Comparison of ENCODE assay signal across 10 cellular contexts in genomic region chr14:77738559-77739250, GRCh38. TPM values are rescaled to one million over a fixed set of nuclear protein-coding genes. Genes with fewer than 3 reads are reported as not detected.
A peak's percentile ranks its signal among the peaks of the same experiment; 100 is the strongest.
DNase-seq lines count a peak whose midpoint lies in the region; ATAC-seq and TF ChIP-seq lines count a peak whose summit lies in the region.
"Had no signal": no experiment of that assay in that cellular context is flagged by ENCODE, and none has a peak within 500 bp of the region (broad histone marks: within the 10 kb centered on the region; RNA-seq: fewer than 3 reads in every experiment).

No MANE protein-coding gene starts in this region.

- no peaks in the 10 kb centered on the region for H3K27me3 Mint-ChIP-seq in CD4-positive, alpha-beta T cell
- no peaks in the 10 kb centered on the region for H3K27me3 Mint-ChIP-seq in activated T-helper 2 cell treated with anti-CD3 and anti-CD28 coated beads, Interferon-gamma antibody, Interleukin-2, Interleukin-4, amounts not matched to agents 10 μg/mL and 5 μg/mL and 100 μg/mL, durations not matched to agents 14 hours and 24 hours and 36 hours (ENCODE audit: low read depth)
- H3K27me3 Mint-ChIP-seq: naive thymus-derived CD8-positive, alpha-beta T cell had no signal

- 45 to 60% methylated on average over 6 to 7 of the region's 7 CpGs for WGBS in transverse colon (ENCODE audit: low coverage in 1 of 2), 2 donors

- no peaks in the 10 kb centered on the region for H3K9me3 ChIP-seq in CD4-positive, alpha-beta T cell (ENCODE audit: control insufficient read depth, low read length)
- H3K9me3 ChIP-seq in transverse colon, result no peaks in the 10 kb centered on the region

- TF ChIP-seq CTCF in CD4-positive, alpha-beta T cell (IDR thresholded peaks at IDR 0.05), result no peak
- TF ChIP-seq CTCF in transverse colon (IDR thresholded peaks at IDR 0.05), result no peak

- CTCF ChIA-PET in CD4-positive, alpha-beta T cell (lab: Charles Lee), result interaction anchor here (0.6 to 1.0 kb wide), 2 partner anchors 33 to 137 kb away, joined by 3 read pairs; no protein-coding TSS in a partner anchor

- H3K27me3 ChIP-seq in CD4-positive, alpha-beta T cell (ENCODE audit: control insufficient read depth, insufficient read depth, low read length), result no peaks in the 10 kb centered on the region
- no peaks in the 10 kb centered on the region for H3K27me3 ChIP-seq in transverse colon

- no peaks in the 10 kb centered on the region for H3K9me3 Mint-ChIP-seq in CD4-positive, alpha-beta T cell
- no peaks in the 10 kb centered on the region for H3K9me3 Mint-ChIP-seq in activated T-helper 2 cell treated with anti-CD3 and anti-CD28 coated beads, Interferon-gamma antibody, Interleukin-2, Interleukin-4, amounts not matched to agents 10 μg/mL and 5 μg/mL and 100 μg/mL, durations not matched to agents 14 hours and 24 hours and 36 hours
- H3K9me3 Mint-ChIP-seq: naive thymus-derived CD8-positive, alpha-beta T cell had no signal

- peaks cover 20% of the 10 kb centered on the region for H3K4me1 Mint-ChIP-seq in CD4-positive, alpha-beta T cell (ENCODE audit: low read depth)
- peaks cover 15% of the 10 kb centered on the region for H3K4me1 Mint-ChIP-seq in activated T-helper 2 cell treated with anti-CD3 and anti-CD28 coated beads, Interferon-gamma antibody, Interleukin-2, Interleukin-4, amounts not matched to agents 10 μg/mL and 5 μg/mL and 100 μg/mL, durations not matched to agents 14 hours and 24 hours and 36 hours (ENCODE audit: low read depth)

- intact Hi-C loops in CD4-positive, alpha-beta T cell (cut with DNase I, micrococcal nuclease), result no loop called here
- intact Hi-C loops in activated T-helper 2 cell treated with anti-CD3 and anti-CD28 coated beads, Interferon-gamma antibody, Interleukin-2, Interleukin-4, amounts not matched to agents 10 μg/mL and 5 μg/mL and 100 μg/mL, durations not matched to agents 14 hours and 24 hours and 36 hours (cut with micrococcal nuclease), result no loop called here
- intact Hi-C loops in transverse colon (cut with DNase I; ENCODE audit: low total_unique reads), result no loop called here

- no peak for DNase-seq in CD4-positive, alpha-beta T cell
- DNase-seq in activated T-helper 2 cell treated with anti-CD3 and anti-CD28 coated beads, Interferon-gamma antibody, Interleukin-2, Interleukin-4, amounts not matched to agents 10 μg/mL and 5 μg/mL and 100 μg/mL, durations not matched to agents 14 hours and 24 hours and 36 hours (ENCODE audit: low spot score), result no peak
- DNase-seq in left lobe of liver (ENCODE audit: low spot score), result no peak
- DNase-seq in transverse colon, result no peak
- no peak for DNase-seq in DMS79 (lab: John Stamatoyannopoulos, UW)
- DNase-seq: naive thymus-derived CD8-positive, alpha-beta T cell; NCI-H2029 had no signal

- no peak overlapping the region for H3K4me3 ChIP-seq in transverse colon

- TF ChIP-seq POLR2A in transverse colon (IDR thresholded peaks at IDR 0.05), result no peak

- in situ Hi-C loops in transverse colon (cut with MboI; ENCODE audit: low pct_ligation_motif_present in 1 of 4, low pct_unique_long_range_greater_than_20kb in 1 of 4, low sequenced_read_pairs in 3 of 4), result no loop called here

- no peak overlapping the region for H3K27ac ChIP-seq in CD4-positive, alpha-beta T cell (ENCODE audit: low read depth, low read length)
- H3K27ac ChIP-seq in transverse colon, result peak overlapping the region in 1 of 4 donors; percentile 22

- POLR2A ChIA-PET in CD4-positive, alpha-beta T cell (lab: Charles Lee), result no interaction called here

- peaks cover 0 to 69% (median 30%) of the 10 kb centered on the region in 4 donors for H3K36me3 ChIP-seq in transverse colon

- H3K4me1 ChIP-seq in transverse colon, result peaks cover 0 to 13% (median 3%) of the 10 kb centered on the region in 4 donors

- no peak for TF ChIP-seq EP300 in transverse colon (IDR thresholded peaks at IDR 0.05; ENCODE audit: low read depth)

- peaks cover 81% of the 10 kb centered on the region for H3K36me3 Mint-ChIP-seq in CD4-positive, alpha-beta T cell (ENCODE audit: low read depth)
- H3K36me3 Mint-ChIP-seq in activated T-helper 2 cell treated with anti-CD3 and anti-CD28 coated beads, Interferon-gamma antibody, Interleukin-2, Interleukin-4, amounts not matched to agents 10 μg/mL and 5 μg/mL and 100 μg/mL, durations not matched to agents 14 hours and 24 hours and 36 hours (ENCODE audit: low read depth), result peaks cover 69% of the 10 kb centered on the region

- H3K27ac Mint-ChIP-seq in CD4-positive, alpha-beta T cell, result peak overlapping the region; percentile 69
- H3K27ac Mint-ChIP-seq in activated T-helper 2 cell treated with anti-CD3 and anti-CD28 coated beads, Interferon-gamma antibody, Interleukin-2, Interleukin-4, amounts not matched to agents 10 μg/mL and 5 μg/mL and 100 μg/mL, durations not matched to agents 14 hours and 24 hours and 36 hours, result peak overlapping the region; percentile 28

- peak; percentile 61 for ATAC-seq in CD4-positive, alpha-beta T cell (ENCODE audit: poor library complexity)
- ATAC-seq in GM19324 (IDR thresholded peaks at IDR 0.05; ENCODE audit: low FRiP score, unreplicated experiment) (peak; percentile 59), left lobe of liver (peak; percentile 22), GM18511 (IDR thresholded peaks at IDR 0.05; ENCODE audit: unreplicated experiment) (no peak), GM18517 (IDR thresholded peaks at IDR 0.05; ENCODE audit: unreplicated experiment) (no peak)
- ATAC-seq: naive thymus-derived CD8-positive, alpha-beta T cell had no signal

- no peak overlapping the region for H3K4me3 Mint-ChIP-seq in CD4-positive, alpha-beta T cell
- H3K4me3 Mint-ChIP-seq in activated T-helper 2 cell treated with anti-CD3 and anti-CD28 coated beads, Interferon-gamma antibody, Interleukin-2, Interleukin-4, amounts not matched to agents 10 μg/mL and 5 μg/mL and 100 μg/mL, durations not matched to agents 14 hours and 24 hours and 36 hours (ENCODE audit: low read depth), result no peak overlapping the region

RNA-seq across cellular contexts. Expression of gene SNW1, which starts 22.3 kb away (rescaled TPM):
- total RNA-seq in CD4-positive, alpha-beta T cell, result 100 to 1,000 TPM; 131 to 136 TPM
- total RNA-seq in activated T-helper 2 cell treated with anti-CD3 and anti-CD28 coated beads, Interferon-gamma antibody, Interleukin-2, Interleukin-4, amounts not matched to agents 10 μg/mL and 5 μg/mL and 100 μg/mL, durations not matched to agents 14 hours and 24 hours and 36 hours, result 101 and 114 TPM in 2 replicates
- total RNA-seq in left lobe of liver (18.9 TPM), transverse colon (10 to 100 TPM; 35.2 to 82.7 (median 56.9) TPM)

RNA-seq across cellular contexts. Expression of gene SLIRP, which starts 30.8 kb away (rescaled TPM):
- total RNA-seq in CD4-positive, alpha-beta T cell, result 10 to 100 TPM; 46.8 to 49.7 TPM
- 133 and 145 TPM in 2 replicates for total RNA-seq in activated T-helper 2 cell treated with anti-CD3 and anti-CD28 coated beads, Interferon-gamma antibody, Interleukin-2, Interleukin-4, amounts not matched to agents 10 μg/mL and 5 μg/mL and 100 μg/mL, durations not matched to agents 14 hours and 24 hours and 36 hours
- total RNA-seq in left lobe of liver, result 47.9 TPM
- 100 to 1,000 TPM in 2 of 4 donors, 10 to 100 TPM in 1, not detected in 1; 81.2 to 277 (median 181) TPM for total RNA-seq in transverse colon

RNA-seq across cellular contexts. Expression of gene ALKBH1, which starts 30.9 kb away (rescaled TPM):
- total RNA-seq in CD4-positive, alpha-beta T cell, result 1 to 10 TPM; 5.6 to 8.5 TPM
- 14.6 and 15.3 TPM in 2 replicates for total RNA-seq in activated T-helper 2 cell treated with anti-CD3 and anti-CD28 coated beads, Interferon-gamma antibody, Interleukin-2, Interleukin-4, amounts not matched to agents 10 μg/mL and 5 μg/mL and 100 μg/mL, durations not matched to agents 14 hours and 24 hours and 36 hours
- total RNA-seq in left lobe of liver, result 6.2 TPM
- 10 to 100 TPM in 2 of 4 donors, 1 to 10 TPM in 2; 5.2 to 15.6 (median 10.4) TPM for total RNA-seq in transverse colon

Comparison
In these comparisons a context has a peak if more than half of its experiments do, and no peak if none do; other contexts are left out.
1. ATAC-seq: peak in CD4-positive, alpha-beta T cell (single experiment), GM19324 (single experiment) and left lobe of liver (single experiment); none in GM18511 (single experiment) and GM18517 (single experiment).